8 cellular contexts compared by ENCODE assay signal in the genomic region with DNA sequence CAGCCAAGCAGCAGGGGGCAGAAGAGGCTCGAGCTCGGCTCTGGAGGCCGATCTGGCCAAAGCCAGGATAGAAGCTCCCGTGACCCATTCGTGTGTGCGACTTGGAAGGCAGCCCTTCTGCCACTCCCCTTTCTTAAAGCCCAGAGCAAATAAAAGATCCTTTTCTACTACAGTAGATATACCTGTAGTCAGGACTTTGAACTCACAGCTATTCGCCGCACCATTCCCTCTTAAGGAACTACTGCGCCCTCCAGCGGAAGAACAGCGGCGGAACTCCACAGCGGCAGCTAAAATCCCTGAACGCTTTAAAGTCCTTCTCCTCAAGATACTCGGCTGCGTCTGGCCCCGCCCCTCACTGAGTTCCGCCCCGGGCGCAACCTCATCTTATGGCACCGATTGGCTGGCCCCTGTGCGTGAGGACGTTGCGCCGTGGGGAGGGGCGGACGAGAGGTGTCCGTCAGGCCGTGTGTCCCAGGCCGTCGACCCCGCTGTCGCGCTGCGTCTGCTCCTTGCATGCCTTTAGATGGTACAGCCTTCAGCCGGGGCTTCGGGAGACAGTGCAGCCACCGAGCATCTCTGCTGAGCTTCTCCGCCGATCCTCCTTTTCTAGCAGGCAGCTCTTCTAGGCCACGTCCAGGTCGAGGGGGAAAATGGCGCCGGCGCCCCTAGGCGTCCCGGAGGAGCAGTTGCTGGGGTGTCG. TPM values are rescaled to one million over a fixed set of nuclear protein-coding genes. Genes with fewer than 3 reads are reported as not detected.
A peak's percentile ranks its signal among the peaks of the same experiment; 100 is the strongest.
DNase-seq lines count a peak whose midpoint lies in the region; ATAC-seq and TF ChIP-seq lines count a peak whose summit lies in the region.

LRIG2 (plus strand) TSS at position 442 of the 700 bp plus-strand sequence; CDS start at position 651, 209 bp downstream.

- DNase-seq in BJ (ENCODE audit: low read depth) (peak; percentile 90), GM19238 (ENCODE audit: insufficient read length, low spot score) (peak; percentile 87), NCI-H510A treated with DMSO at 0.1 percent for 48 hours (lab: John Stamatoyannopoulos, UW) (peak; percentile 98), kidney glomerular epithelial cell (lab: John Stamatoyannopoulos, UW) (peak; percentile 98)
- peak; percentile 97 to 98 for DNase-seq in activated CD4-positive, alpha-beta T cell treated with anti-CD3 and anti-CD28 coated beads for 24 hours (ENCODE audit: low read depth in 2 of 2)
- peak; percentile 88 to 97 for DNase-seq in stimulated activated CD4-positive, alpha-beta T cell treated with anti-CD3 and anti-CD28 coated beads, Interleukin-1b, Interleukin-23, amount 100 ng/mL, for 1 hour (ENCODE audit: low read depth in 2 of 2)

- H3K27ac ChIP-seq in cingulate gyrus (ENCODE audit: low read depth, low read length), result peak within 1 kb of the TSS; percentile 93

- POLR2A ChIA-PET in BJ (lab: Charles Lee), result interaction anchor here (0.9 to 1.0 kb wide), 2 partner anchors 16 to 136 kb away, joined by 3 to 6 read pairs; no protein-coding TSS in a partner anchor

- no peaks in the 10 kb centered on the region for H3K27me3 ChIP-seq in BJ (ENCODE audit: control insufficient read depth, insufficient read depth, low read length)

- CTCF ChIA-PET in BJ (lab: Yijun Ruan, JAX), result interaction anchor here (0.5 to 3.6 kb wide), 61 partner anchors 12 to 856 kb away, joined by 3 to 69 read pairs (median 4); partner anchors contain the start of genes HIPK1 and PPM1J

- peak; percentile 95 for ATAC-seq in HG03442 (IDR thresholded peaks at IDR 0.05; ENCODE audit: unreplicated experiment)

- H3K4me3 ChIP-seq in BJ (ENCODE audit: low read depth, low read length), result peak within 1 kb of the TSS; percentile 69

- TF ChIP-seq CTCF in BJ (IDR thresholded peaks at IDR 0.05; ENCODE audit: insufficient read depth, low read depth, low read length), result peak; percentile 92

- no peaks in the 10 kb centered on the region for H3K36me3 ChIP-seq in BJ (ENCODE audit: control insufficient read depth, insufficient read depth, low read length)

RNA-seq across cellular contexts. Expression of gene LRIG2, which starts in this region (rescaled TPM):
- 5.3 and 7.1 TPM in 2 replicates for polyA plus RNA-seq in BJ (2011; rRNA removed)
- 13.6 and 18.2 TPM in 2 replicates for polyA minus RNA-seq in BJ (2011; rRNA and poly(A)+ RNA removed)

Comparison
In these comparisons a context has a peak if more than half of its experiments do, and no peak if none do; other contexts are left out.
1. Peak in every context shown above with its lines: DNase-seq, ATAC-seq, H3K4me3 ChIP-seq and H3K27ac ChIP-seq.